ENCODE assay signal across 12 cellular contexts in genomic region chr3:79729096-79729495, GRCh38. TPM values are rescaled to one million over a fixed set of nuclear protein-coding genes. Genes with fewer than 3 reads are reported as not detected.
DNase-seq lines count a peak whose midpoint lies in the region; ATAC-seq and TF ChIP-seq lines count a peak whose summit lies in the region.
"Had no signal": no experiment of that assay in that cellular context is flagged by ENCODE, and none has a peak within 500 bp of the region (broad histone marks: within the 10 kb centered on the region; RNA-seq: fewer than 3 reads in every experiment).

No MANE protein-coding gene starts in this region.

- whole genome bisulfite sequencing in thyroid gland, 2 donors, result 5 to 11% methylated on average over 2 of the region's 2 CpGs

- peak overlapping the region; percentile 70 for H3K27ac ChIP-seq in SJCRH30
- H3K27ac ChIP-seq in thyroid gland, result no peak overlapping the region
- no peak overlapping the region for H3K27ac ChIP-seq in caudate nucleus (ENCODE audit: low read depth, low read length)
- H3K27ac ChIP-seq: left lung had no signal

- no peak for TF ChIP-seq POLR2A in thyroid gland (IDR thresholded peaks at IDR 0.05)

- H3K9me3 ChIP-seq in SJCRH30 (replicated peaks) (no peaks in the 10 kb centered on the region; the same call in 1 of the 2 replicates), thyroid gland (no peaks in the 10 kb centered on the region)
- H3K9me3 ChIP-seq: left lung had no signal

- H3K4me1 ChIP-seq in SJCRH30, result peaks cover 14% of the 10 kb centered on the region
- no peaks in the 10 kb centered on the region for H3K4me1 ChIP-seq in thyroid gland
- H3K4me1 ChIP-seq: left lung had no signal

- TF ChIP-seq CTCF in thyroid gland (IDR thresholded peaks at IDR 0.05), result no peak

- H3K27me3 ChIP-seq in SJCRH30 (no peaks in the 10 kb centered on the region), thyroid gland (no peaks in the 10 kb centered on the region)
- H3K27me3 ChIP-seq: left lung had no signal

- H3K4me3 ChIP-seq in SJCRH30 (no peak overlapping the region), thyroid gland (replicated peaks in 1 of 3) (no peak overlapping the region)
- H3K4me3 ChIP-seq: left lung had no signal

- H3K36me3 ChIP-seq in SJCRH30, result no peaks in the 10 kb centered on the region; the same call in none of the 2 replicates
- H3K36me3 ChIP-seq in thyroid gland, result no peaks in the 10 kb centered on the region
- H3K36me3 ChIP-seq: left lung had no signal

- intact Hi-C loops in left cardiac atrium (cut with DNase I), result no loop called here
- intact Hi-C loops in Right ventricle myocardium superior (cut with DNase I), result no loop called here
- intact Hi-C loops in thyroid gland (cut with DNase I), result no loop called here

- DNase-seq in left cardiac atrium, result peak; percentile 22
- DNase-seq in Right ventricle myocardium superior, result no peak
- peak; percentile 91 to 96 for DNase-seq in SJCRH30
- peak; percentile 7 for DNase-seq in globus pallidus (ENCODE audit: low spot score)
- DNase-seq in thyroid gland, result peak; percentile 47 to 74
- DNase-seq in caudate nucleus (lab: John Stamatoyannopoulos, UW), result no peak
- DNase-seq: activated T-cell treated with anti-CD3 and anti-CD28 coated beads for 4 hours, left lung, NCI-H187 treated with DMSO at 0.1 percent for 48 hours had no signal

- ATAC-seq in left cardiac atrium (peak in 1 of 2 donors; percentile 49), Right ventricle myocardium superior (ENCODE audit: poor library complexity) (no peak), GM21526 (IDR thresholded peaks at IDR 0.05; ENCODE audit: low FRiP score, unreplicated experiment) (no peak), GM21528 (IDR thresholded peaks at IDR 0.05; ENCODE audit: low FRiP score, unreplicated experiment) (no peak)
- ATAC-seq: left lung; stimulated activated effector memory CD8-positive, alpha-beta T cell treated with anti-CD3 and anti-CD28 coated beads, Interleukin-12 subunit alpha, Interleukin-12 subunit beta, amount 100 ng/mL, for 72 hours had no signal

RNA-seq across cellular contexts. Expression of gene ROBO1, which starts 38.7 kb away (rescaled TPM):
- 10 to 100 TPM; 13.6 to 18.7 TPM for total RNA-seq in left cardiac atrium
- 6.7 TPM for total RNA-seq in Right ventricle myocardium superior
- total RNA-seq in SJCRH30 (2014; rRNA removed; shearing (Covaris generic)), result 73.4 and 74.1 TPM in 2 replicates
- total RNA-seq in thyroid gland, result 10 to 100 TPM in 3 of 4 donors, 1 to 10 TPM in 1; 8.6 to 26.3 (median 16.6) TPM

Comparison
In these comparisons a context has a peak if more than half of its experiments do, and no peak if none do; other contexts are left out.
1. DNase-seq: peak in left cardiac atrium (single experiment), SJCRH30 (2 of 2), globus pallidus (single experiment) and thyroid gland (2 of 2); none in Right ventricle myocardium superior (single experiment) and caudate nucleus (0 of 61).